10 cellular contexts compared by ENCODE assay signal in the genomic region with DNA sequence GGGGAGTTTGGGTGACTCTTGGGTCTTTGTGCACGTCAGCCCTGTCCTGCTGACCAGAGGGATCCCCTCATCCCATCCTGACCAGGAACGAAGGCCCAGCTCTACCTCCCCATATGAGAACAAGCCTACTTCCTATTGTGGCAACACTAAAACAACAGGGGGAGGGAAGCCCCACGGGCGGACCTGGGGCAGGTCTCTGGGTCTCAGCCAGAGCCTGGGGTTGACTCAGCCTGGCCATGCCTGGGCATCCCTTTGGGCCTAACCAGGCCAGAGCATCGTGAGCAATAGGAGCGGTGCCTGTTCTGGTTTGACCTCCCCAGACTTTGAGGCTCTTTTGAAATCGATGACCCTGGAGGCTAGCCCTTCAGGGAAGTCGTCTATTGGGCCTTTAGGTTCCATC. TPM values are rescaled to one million over a fixed set of nuclear protein-coding genes. Genes with fewer than 3 reads are reported as not detected.
DNase-seq lines count a peak whose midpoint lies in the region; ATAC-seq and TF ChIP-seq lines count a peak whose summit lies in the region.
"Had no signal": no experiment of that assay in that cellular context is flagged by ENCODE, and none has a peak within 500 bp of the region (broad histone marks: within the 10 kb centered on the region; RNA-seq: fewer than 3 reads in every experiment).

No MANE protein-coding gene starts in this region.

- no peaks in the 10 kb centered on the region for H3K36me3 ChIP-seq in endodermal cell (ENCODE audit: control insufficient read depth, insufficient read depth, low read length)

- H3K9ac ChIP-seq in endodermal cell (ENCODE audit: extremely low read depth, low read length, poor library complexity, severe bottlenecking), result no peak overlapping the region

- peak overlapping the region; percentile 83 for H3K4me3 Mint-ChIP-seq in activated CD4-positive, alpha-beta T cell treated with anti-CD3 and anti-CD28 coated beads, Interleukin-2, amount 10 ng/mL, durations not matched to agents 24 days and 14 days
- no peak overlapping the region for H3K4me3 Mint-ChIP-seq in endodermal cell
- peak overlapping the region; percentile 88 to 91 for H3K4me3 Mint-ChIP-seq in stimulated activated naive CD8-positive, alpha-beta T cell treated with anti-CD3 and anti-CD28 coated beads, Interleukin-15, amount 100 ng/mL, for 72 hours

- WGBS in endodermal cell (ENCODE audit: insufficient coverage in 1 of 2, insufficient read length in 1 of 2), 2 experiments, result 90 to 94% methylated on average over 7 to 8 of the region's 8 CpGs

- H3K36me3 Mint-ChIP-seq in activated CD4-positive, alpha-beta T cell treated with anti-CD3 and anti-CD28 coated beads, Interleukin-2, amount 10 ng/mL, durations not matched to agents 24 days and 14 days (ENCODE audit: low read depth), result peaks cover 54% of the 10 kb centered on the region
- H3K36me3 Mint-ChIP-seq in endodermal cell (ENCODE audit: low read depth), result peaks cover 23% of the 10 kb centered on the region

- no peaks in the 10 kb centered on the region for H3K9me3 ChIP-seq in endodermal cell (ENCODE audit: control insufficient read depth, low read length)

- ATAC-seq in stimulated activated naive CD8-positive, alpha-beta T cell treated with anti-CD3 and anti-CD28 coated beads, Interleukin-15, amount 100 ng/mL, for 72 hours, result no peak

- no peaks in the 10 kb centered on the region for H3K27me3 Mint-ChIP-seq in activated CD4-positive, alpha-beta T cell treated with anti-CD3 and anti-CD28 coated beads, Interleukin-2, amount 10 ng/mL, durations not matched to agents 24 days and 14 days
- no peaks in the 10 kb centered on the region for H3K27me3 Mint-ChIP-seq in endodermal cell (ENCODE audit: insufficient read depth)
- no peaks in the 10 kb centered on the region for H3K27me3 Mint-ChIP-seq in stimulated activated naive CD8-positive, alpha-beta T cell treated with anti-CD3 and anti-CD28 coated beads, Interleukin-15, amount 100 ng/mL, for 72 hours

- DNase-seq in activated CD4-positive, alpha-beta T cell treated with anti-CD3 and anti-CD28 coated beads, Interleukin-2, amount 10 ng/mL, durations not matched to agents 24 days and 14 days, result peak; percentile 70
- DNase-seq in activated CD4-positive, alpha-beta T cell treated with anti-CD3 and anti-CD28 coated beads for 48 hours, result no peak
- DNase-seq in RWPE1 (ENCODE audit: low spot score), result peak; percentile 52
- DNase-seq in endodermal cell, result no peak
- no peak for DNase-seq in stimulated activated naive CD8-positive, alpha-beta T cell treated with anti-CD3 and anti-CD28 coated beads, Interleukin-15, amount 100 ng/mL, for 72 hours
- no peak for DNase-seq in hepatic stellate cell (ENCODE audit: low spot score)
- DNase-seq in amygdala (lab: John Stamatoyannopoulos, UW), result no peak
- no peak for DNase-seq in medulla oblongata (ENCODE audit: extremely low spot score)
- DNase-seq: retina, SIG-M5 had no signal

- intact Hi-C loops in activated CD4-positive, alpha-beta T cell treated with anti-CD3 and anti-CD28 coated beads, Interleukin-2, amount 10 ng/mL, durations not matched to agents 24 days and 14 days (cut with micrococcal nuclease), result no loop called here

- H3K4me3 ChIP-seq in endodermal cell (ENCODE audit: low read length), result no peak overlapping the region

- H3K9me3 Mint-ChIP-seq in activated CD4-positive, alpha-beta T cell treated with anti-CD3 and anti-CD28 coated beads, Interleukin-2, amount 10 ng/mL, durations not matched to agents 24 days and 14 days, result no peaks in the 10 kb centered on the region
- no peaks in the 10 kb centered on the region for H3K9me3 Mint-ChIP-seq in endodermal cell
- no peaks in the 10 kb centered on the region for H3K9me3 Mint-ChIP-seq in stimulated activated naive CD8-positive, alpha-beta T cell treated with anti-CD3 and anti-CD28 coated beads, Interleukin-15, amount 100 ng/mL, for 72 hours

- no peaks in the 10 kb centered on the region for H3K4me1 ChIP-seq in endodermal cell (ENCODE audit: control insufficient read depth, insufficient read depth, low read length)

- CTCF ChIA-PET in RWPE1 (lab: Yijun Ruan, JAX), result no interaction called here

- H3K27me3 ChIP-seq in endodermal cell (ENCODE audit: control insufficient read depth, insufficient read depth, low read length, poor library complexity, severe bottlenecking), result no peaks in the 10 kb centered on the region

- peaks cover 61% of the 10 kb centered on the region for H3K4me1 Mint-ChIP-seq in activated CD4-positive, alpha-beta T cell treated with anti-CD3 and anti-CD28 coated beads, Interleukin-2, amount 10 ng/mL, durations not matched to agents 24 days and 14 days
- H3K4me1 Mint-ChIP-seq in endodermal cell, result peaks cover 7% of the 10 kb centered on the region
- H3K4me1 Mint-ChIP-seq in stimulated activated naive CD8-positive, alpha-beta T cell treated with anti-CD3 and anti-CD28 coated beads, Interleukin-15, amount 100 ng/mL, for 72 hours, result peaks cover 83% of the 10 kb centered on the region

- POLR2A ChIA-PET in RWPE1 (lab: Yijun Ruan, JAX; ENCODE audit: low non-redundant PET), result no interaction called here

- TF ChIP-seq CTCF in RWPE1 (conservative IDR thresholded peaks at IDR 0.05; ENCODE audit: low read depth), result no peak
- no peak for TF ChIP-seq CTCF in endodermal cell (conservative IDR thresholded peaks at IDR 0.05)

- peak overlapping the region; percentile 89 for H3K27ac Mint-ChIP-seq in activated CD4-positive, alpha-beta T cell treated with anti-CD3 and anti-CD28 coated beads, Interleukin-2, amount 10 ng/mL, durations not matched to agents 24 days and 14 days
- peak overlapping the region; percentile 46 for H3K27ac Mint-ChIP-seq in endodermal cell
- peak overlapping the region; percentile 90 for H3K27ac Mint-ChIP-seq in stimulated activated naive CD8-positive, alpha-beta T cell treated with anti-CD3 and anti-CD28 coated beads, Interleukin-15, amount 100 ng/mL, for 72 hours

- peak overlapping the region; percentile 90 for H3K27ac ChIP-seq in RWPE1
- H3K27ac ChIP-seq in endodermal cell (ENCODE audit: low read depth, low read length), result no peak overlapping the region

RNA-seq across cellular contexts. Expression of a gene that starts 16.8 kb away (rescaled TPM):
- 264 and 277 TPM in 2 replicates for total RNA-seq in activated CD4-positive, alpha-beta T cell treated with anti-CD3 and anti-CD28 coated beads, Interleukin-2, amount 10 ng/mL, durations not matched to agents 24 days and 14 days
- 10 to 100 TPM; 41.3 TPM for total RNA-seq in endodermal cell
- polyA plus RNA-seq in endodermal cell (2013, experiment 1 of 2), result 17.8 TPM
- polyA plus RNA-seq in endodermal cell (2013, experiment 2 of 2), result 15.9 TPM

Comparison
In these comparisons a context has a peak if more than half of its experiments do, and no peak if none do; other contexts are left out.
1. DNase-seq: peak in activated CD4-positive, alpha-beta T cell treated with anti-CD3 and anti-CD28 coated beads, Interleukin-2, amount 10 ng/mL, durations not matched to agents 24 days and 14 days (single experiment) and RWPE1 (single experiment); none in activated CD4-positive, alpha-beta T cell treated with anti-CD3 and anti-CD28 coated beads for 48 hours (single experiment), endodermal cell (single experiment), stimulated activated naive CD8-positive, alpha-beta T cell treated with anti-CD3 and anti-CD28 coated beads, Interleukin-15, amount 100 ng/mL, for 72 hours (0 of 2), hepatic stellate cell (single experiment), amygdala (0 of 56) and medulla oblongata (single experiment).
2. Peak in every context shown above with its lines, with median percentiles within 50 percentile points of each other: H3K27ac Mint-ChIP-seq.